8 cellular contexts compared by ENCODE assay signal in genomic region chr10:102395677-102396197, GRCh38. TPM values are rescaled to one million over a fixed set of nuclear protein-coding genes. Genes with fewer than 3 reads are reported as not detected.
DNase-seq lines count a peak whose midpoint lies in the region; TF ChIP-seq lines count a peak whose summit lies in the region.

Gene NFKB2, plus strand, starts transcription at chr10:102395705. Its CDS starts 255 bp downstream, at chr10:102395960.

- H3F3A ChIP-seq in neural cell (ENCODE audit: insufficient read depth, low read length, poor library complexity, severe bottlenecking) = no peaks in the 10 kb centered on the region

- no peak for TF ChIP-seq RAD21 in neural cell (conservative IDR thresholded peaks at IDR 0.05)

- no peak within 1 kb of the TSS for H2AFZ ChIP-seq in neural cell (ENCODE audit: low read depth, low read length)

- no peaks in the 10 kb centered on the region for H4K20me1 ChIP-seq in neural cell (ENCODE audit: insufficient read depth)

- TF ChIP-seq CTCF in GM10266 (IDR thresholded peaks at IDR 0.05; ENCODE audit: control insufficient read depth, insufficient read depth, low read depth, missing control alignments) = no peak
- TF ChIP-seq CTCF in RWPE1 (conservative IDR thresholded peaks at IDR 0.05; ENCODE audit: low read depth) = no peak
- no peak for TF ChIP-seq CTCF in neural cell (IDR thresholded peaks at IDR 0.05; ENCODE audit: poor library complexity, severe bottlenecking)

- no peaks in the 10 kb centered on the region for H3K9me3 ChIP-seq in esophagus (ENCODE audit: control insufficient read depth in 2 of 2, insufficient read depth in 1 of 2, low read depth in 1 of 2, low read length in 1 of 2)
- no peaks in the 10 kb centered on the region for H3K9me3 ChIP-seq in neural cell (ENCODE audit: low read length)

- no peak for TF ChIP-seq EP300 in neural cell (conservative IDR thresholded peaks at IDR 0.05; ENCODE audit: poor library complexity, severe bottlenecking)

- peak within 1 kb of the TSS; percentile 39 for H3K9ac ChIP-seq in neural cell (ENCODE audit: low read length)

- no peaks in the 10 kb centered on the region for H3K9me2 ChIP-seq in neural cell (ENCODE audit: insufficient read depth, low read length)

- CTCF ChIA-PET in RWPE1 (lab: Yijun Ruan, JAX) = interaction anchor here (0.7 to 7.6 kb wide), 5 partner anchors 20 to 1261 kb away, joined by 3 to 108 read pairs (median 13); partner anchors contain the start of gene FBXL15

- POLR2A ChIA-PET in RWPE1 (lab: Yijun Ruan, JAX; ENCODE audit: low non-redundant PET) = interaction anchor here (0.6 to 2.4 kb wide), 3 partner anchors 25 to 129 kb away, joined by 3 to 14 read pairs (median 3); partner anchors contain the start of gene FBXL15

- 0 to 2% methylated on average over 21 of the region's 21 CpGs for WGBS in esophagus, 2 donors

- peaks cover 7 to 18% of the 10 kb centered on the region in 2 donors for H3K4me1 ChIP-seq in esophagus (ENCODE audit: control insufficient read depth in 2 of 2, insufficient read depth in 2 of 2, low read length in 1 of 2)

- peak within 1 kb of the TSS; percentile 70 for H3K4me2 ChIP-seq in neural cell (ENCODE audit: low read length)

- H3K27ac ChIP-seq in RWPE1 = peak within 1 kb of the TSS; percentile 85
- H3K27ac ChIP-seq in esophagus (ENCODE audit: low read depth in 2 of 2, low read length in 1 of 2) = peak within 1 kb of the TSS; percentile 99
- no peak within 1 kb of the TSS for H3K27ac ChIP-seq in neural cell (ENCODE audit: low read length)

- DNase-seq in GM10266 (ENCODE audit: extremely low spot score) (peak; percentile 26), RWPE1 (ENCODE audit: low spot score) (no peak), SW 1271 (lab: John Stamatoyannopoulos, UW) (no peak), kidney glomerular epithelial cell (lab: John Stamatoyannopoulos, UW) (no peak), D341Med (ENCODE audit: low spot score) (no peak)
- no peak for DNase-seq in activated CD4-positive, CD25-positive, alpha-beta regulatory T cell treated with anti-CD3 and anti-CD28 coated beads, Interleukin-2, amount 50 U/mL, for 72 hours

- H3K27me3 ChIP-seq in esophagus (ENCODE audit: control insufficient read depth in 1 of 2, insufficient read depth in 2 of 2, low read length in 2 of 2) (no peaks in the 10 kb centered on the region), neural cell (ENCODE audit: insufficient read depth, low read depth, low read length) (peaks cover 32% of the 10 kb centered on the region)

- H3K79me2 ChIP-seq in neural cell (replicated peaks; ENCODE audit: insufficient read depth, low read length) = no peaks in the 10 kb centered on the region

- peaks cover 0 to 4% of the 10 kb centered on the region in 2 donors for H3K36me3 ChIP-seq in esophagus (ENCODE audit: control insufficient read depth in 2 of 2, insufficient read depth in 2 of 2, low read length in 1 of 2)
- H3K36me3 ChIP-seq in neural cell (ENCODE audit: insufficient read depth, low read length) = no peaks in the 10 kb centered on the region

- peak within 1 kb of the TSS; percentile 71 to 79 for H3K4me3 ChIP-seq in esophagus (ENCODE audit: low read depth in 1 of 2, low read length in 2 of 2)
- peak within 1 kb of the TSS; percentile 73 for H3K4me3 ChIP-seq in neural cell (ENCODE audit: low read length)

TF ChIP-seq in neural cell, 6 proteins besides CTCF, POLR2A, EP300 and RAD21:
- TF ChIP-seq POLR2AphosphoS5 (IDR thresholded peaks at IDR 0.05) (no peak), REST (IDR thresholded peaks at IDR 0.05; ENCODE audit: borderline replicate concordance) (no peak), MXI1 (conservative IDR thresholded peaks at IDR 0.05; ENCODE audit: poor library complexity, severe bottlenecking) (no peak)
TF ChIP-seq in neural cell: peak in this region for 0.

RNA-seq across cellular contexts. Expression of gene NFKB2, which starts in this region (rescaled TPM):
- polyA plus RNA-seq in esophagus = 10 to 100 TPM; 11.4 to 22.6 TPM
- polyA plus RNA-seq in neural cell = 0.30 and 0.34 TPM in 2 replicates
- polyA minus RNA-seq in neural cell = 0.24 and 0.46 TPM in 2 replicates
